11 cellular contexts compared by ENCODE assay signal in the genomic region with DNA sequence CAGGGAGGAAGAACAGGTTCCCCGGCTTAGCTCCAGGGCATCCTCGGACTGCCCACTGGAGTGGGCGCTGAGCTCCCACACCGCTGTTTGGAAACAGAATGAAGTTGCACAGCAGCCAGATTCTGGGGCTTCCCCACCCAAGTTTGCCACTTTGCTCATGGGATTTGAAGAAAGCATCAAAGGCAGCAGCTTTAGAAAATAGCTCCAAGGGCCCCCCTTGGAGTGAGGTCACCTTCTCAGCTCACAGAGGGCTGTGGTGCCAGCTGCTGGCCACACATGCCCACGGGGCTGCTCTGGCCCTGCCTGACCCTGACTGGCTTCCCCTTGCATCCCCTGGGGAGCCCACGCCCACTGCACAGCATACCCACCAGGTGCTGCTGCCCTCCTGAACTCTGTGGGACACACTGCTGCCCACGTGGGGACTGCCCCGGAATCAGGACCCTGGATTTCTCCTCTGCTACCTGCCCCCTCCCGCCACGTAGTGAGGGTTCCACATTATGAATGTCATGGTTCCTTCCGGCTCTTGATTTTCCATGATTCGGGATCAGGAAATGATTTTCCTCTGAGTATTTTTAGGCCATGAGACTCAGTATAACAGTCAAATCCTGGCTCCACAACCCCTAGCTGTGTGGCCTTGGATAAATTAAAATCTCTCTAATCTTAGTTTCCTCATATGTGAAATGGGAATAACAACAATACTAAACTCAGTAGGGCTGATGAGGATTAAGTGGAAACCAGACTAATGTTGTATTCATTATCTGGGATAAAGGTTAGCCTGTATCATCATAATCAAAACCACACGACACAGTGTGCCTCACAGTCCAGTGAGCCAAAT.
DNase-seq lines count a peak whose midpoint lies in the region; ATAC-seq and TF ChIP-seq lines count a peak whose summit lies in the region.
"Had no signal": no experiment of that assay in that cellular context is flagged by ENCODE, and none has a peak within 500 bp of the region (broad histone marks: within the 10 kb centered on the region; RNA-seq: fewer than 3 reads in every experiment).

No MANE protein-coding gene starts in this region.

- H3K36me3 Mint-ChIP-seq in endothelial cell (ENCODE audit: low read depth, unreplicated experiment) = peaks cover 23% of the 10 kb centered on the region
- H3K36me3 Mint-ChIP-seq in nephron (ENCODE audit: low read depth) = peaks cover 16% of the 10 kb centered on the region

- in situ Hi-C loops in transverse colon (cut with MboI; ENCODE audit: low pct_ligation_motif_present in 1 of 4, low pct_unique_long_range_greater_than_20kb in 1 of 4, low sequenced_read_pairs in 3 of 4) = no loop called here

- H3K4me3 Mint-ChIP-seq in endothelial cell (ENCODE audit: unreplicated experiment) = peak overlapping the region; percentile 51
- H3K4me3 Mint-ChIP-seq in nephron = peak overlapping the region; percentile 26 to 38 (median 37)
- H3K4me3 Mint-ChIP-seq: T-helper 17 cell had no signal

- peaks cover 79% of the 10 kb centered on the region for H3K4me1 Mint-ChIP-seq in endothelial cell (ENCODE audit: unreplicated experiment)
- peaks cover 91% of the 10 kb centered on the region for H3K4me1 Mint-ChIP-seq in nephron
- H3K4me1 Mint-ChIP-seq: T-helper 17 cell had no signal

- ATAC-seq in HG02973 (IDR thresholded peaks at IDR 0.05; ENCODE audit: unreplicated experiment) (no peak), GM19463 (IDR thresholded peaks at IDR 0.05; ENCODE audit: unreplicated experiment) (no peak)
- ATAC-seq: T-helper 17 cell had no signal

- H3K9me3 ChIP-seq in transverse colon = no peaks in the 10 kb centered on the region

- H3K36me3 ChIP-seq in transverse colon = no peaks in the 10 kb centered on the region
- H3K36me3 ChIP-seq: brain microvascular endothelial cell had no signal

- TF ChIP-seq EP300 in transverse colon (IDR thresholded peaks at IDR 0.05; ENCODE audit: low read depth) = no peak

- H3K27ac Mint-ChIP-seq in endothelial cell (ENCODE audit: unreplicated experiment) (peak overlapping the region; percentile 85), nephron (peak overlapping the region; percentile 91 to 99 (median 99))
- H3K27ac Mint-ChIP-seq: T-helper 17 cell had no signal

- H3K4me1 ChIP-seq in transverse colon = peaks cover 5 to 31% (median 12%) of the 10 kb centered on the region in 4 donors

- peak overlapping the region; percentile 12 to 55 (median 21) for H3K27ac ChIP-seq in transverse colon
- H3K27ac ChIP-seq: brain microvascular endothelial cell had no signal

- no peaks in the 10 kb centered on the region for H3K27me3 ChIP-seq in transverse colon
- H3K27me3 ChIP-seq: brain microvascular endothelial cell had no signal

- TF ChIP-seq POLR2A in transverse colon (IDR thresholded peaks at IDR 0.05) = no peak

- H3K9me3 Mint-ChIP-seq in endothelial cell (ENCODE audit: unreplicated experiment) (no peaks in the 10 kb centered on the region), nephron (no peaks in the 10 kb centered on the region)

- no peak overlapping the region for H3K4me3 ChIP-seq in transverse colon

- H3K27me3 Mint-ChIP-seq in endothelial cell (ENCODE audit: unreplicated experiment) (peaks cover 36% of the 10 kb centered on the region), nephron (ENCODE audit: low read depth) (no peaks in the 10 kb centered on the region)

- TF ChIP-seq CTCF in endothelial cell (IDR thresholded peaks at IDR 0.05; ENCODE audit: unreplicated experiment) (no peak), nephron (IDR thresholded peaks at IDR 0.05; ENCODE audit: unreplicated experiment in 3 of 3) (no peak), transverse colon (IDR thresholded peaks at IDR 0.05) (no peak)

- intact Hi-C loops in transverse colon (cut with DNase I; ENCODE audit: low total_unique reads) = no loop called here

- no peak for DNase-seq in endothelial cell (ENCODE audit: low spot score)
- no peak for DNase-seq in transverse colon
- no peak for DNase-seq in effector CD4-positive, alpha-beta T cell
- DNase-seq: brain microvascular endothelial cell, DMS153, NCI-H69, T-helper 17 cell had no signal

- WGBS in transverse colon (ENCODE audit: low coverage in 1 of 2), 2 donors = 54 to 84% methylated on average over 4 to 12 of the region's 13 CpGs

TF ChIP-seq in PFSK-1, 5 proteins besides CTCF, POLR2A, EP300 and RAD21:
- no peak for TF ChIP-seq FOXP2 (optimal IDR thresholded peaks at IDR 0.05; ENCODE audit: borderline replicate concordance, extremely low read depth, extremely low read length, insufficient read depth)
- no peak for TF ChIP-seq TAF1 (IDR thresholded peaks at IDR 0.05; ENCODE audit: borderline replicate concordance, insufficient read depth, low read length)
- TF ChIP-seq, protein P1, sequence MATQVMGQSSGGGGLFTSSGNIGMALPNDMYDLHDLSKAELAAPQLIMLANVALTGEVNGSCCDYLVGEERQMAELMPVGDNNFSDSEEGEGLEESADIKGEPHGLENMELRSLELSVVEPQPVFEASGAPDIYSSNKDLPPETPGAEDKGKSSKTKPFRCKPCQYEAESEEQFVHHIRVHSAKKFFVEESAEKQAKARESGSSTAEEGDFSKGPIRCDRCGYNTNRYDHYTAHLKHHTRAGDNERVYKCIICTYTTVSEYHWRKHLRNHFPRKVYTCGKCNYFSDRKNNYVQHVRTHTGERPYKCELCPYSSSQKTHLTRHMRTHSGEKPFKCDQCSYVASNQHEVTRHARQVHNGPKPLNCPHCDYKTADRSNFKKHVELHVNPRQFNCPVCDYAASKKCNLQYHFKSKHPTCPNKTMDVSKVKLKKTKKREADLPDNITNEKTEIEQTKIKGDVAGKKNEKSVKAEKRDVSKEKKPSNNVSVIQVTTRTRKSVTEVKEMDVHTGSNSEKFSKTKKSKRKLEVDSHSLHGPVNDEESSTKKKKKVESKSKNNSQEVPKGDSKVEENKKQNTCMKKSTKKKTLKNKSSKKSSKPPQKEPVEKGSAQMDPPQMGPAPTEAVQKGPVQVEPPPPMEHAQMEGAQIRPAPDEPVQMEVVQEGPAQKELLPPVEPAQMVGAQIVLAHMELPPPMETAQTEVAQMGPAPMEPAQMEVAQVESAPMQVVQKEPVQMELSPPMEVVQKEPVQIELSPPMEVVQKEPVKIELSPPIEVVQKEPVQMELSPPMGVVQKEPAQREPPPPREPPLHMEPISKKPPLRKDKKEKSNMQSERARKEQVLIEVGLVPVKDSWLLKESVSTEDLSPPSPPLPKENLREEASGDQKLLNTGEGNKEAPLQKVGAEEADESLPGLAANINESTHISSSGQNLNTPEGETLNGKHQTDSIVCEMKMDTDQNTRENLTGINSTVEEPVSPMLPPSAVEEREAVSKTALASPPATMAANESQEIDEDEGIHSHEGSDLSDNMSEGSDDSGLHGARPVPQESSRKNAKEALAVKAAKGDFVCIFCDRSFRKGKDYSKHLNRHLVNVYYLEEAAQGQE (IDR thresholded peaks at IDR 0.05; ENCODE audit: insufficient read depth in 1 of 2, low read depth in 2 of 2, low read length in 2 of 2) = peak; percentile 41 to 71; a peak in 2 of 4 replicates
